12 cellular contexts compared by ENCODE assay signal in genomic region chr6:154932562-154933027, GRCh38.
A peak's percentile ranks its signal among the peaks of the same experiment; 100 is the strongest.
DNase-seq lines count a peak whose midpoint lies in the region; ATAC-seq and TF ChIP-seq lines count a peak whose summit lies in the region.
"Had no signal": no experiment of that assay in that cellular context is flagged by ENCODE, and none has a peak within 500 bp of the region (broad histone marks: within the 10 kb centered on the region; RNA-seq: fewer than 3 reads in every experiment).

No MANE protein-coding gene starts in this region.

- intact Hi-C loops in IMR-90 (cut with micrococcal nuclease) = no loop called here

- H3K18ac ChIP-seq in IMR-90 (ENCODE audit: low read depth, low read length) = peak overlapping the region; percentile 70; the same call in 1 of the 2 replicates

- 60% methylated on average over 1 of the region's 4 CpGs; no CpG with 5 or more reads in 1 of the 2 experiments for WGBS in IMR-90 (ENCODE audit: extremely low coverage in 2 of 2, insufficient read length in 1 of 2), 2 experiments

- H3K27ac ChIP-seq in IMR-90 (ENCODE audit: insufficient read depth, low read length) (no peak overlapping the region), brain microvascular endothelial cell (no peak overlapping the region)

- CTCF ChIA-PET in IMR-90 (lab: Yijun Ruan, JAX) = interaction anchor here (0.6 to 1.3 kb wide), 3 partner anchors 190 to 257 kb away, joined by 3 to 4 read pairs (median 3); no protein-coding TSS in a partner anchor

- no peaks in the 10 kb centered on the region for H4K20me1 ChIP-seq in IMR-90 (ENCODE audit: insufficient read depth, low read length)

- H2BK20ac ChIP-seq in IMR-90 (ENCODE audit: low read depth, low read length) = peak overlapping the region; percentile 72

- H3K9ac ChIP-seq in IMR-90 (ENCODE audit: low read depth, low read length) = no peak overlapping the region

- H3K23ac ChIP-seq in IMR-90 (ENCODE audit: low read depth, low read length) = 0 out of 2 replicates have a peak overlapping the region, but pooled peaks have one; percentile 39

- ATAC-seq in IMR-90 (ENCODE audit: low read depth) (peak; percentile 55), HG02938 (IDR thresholded peaks at IDR 0.05; ENCODE audit: unreplicated experiment) (no peak), HG03571 (IDR thresholded peaks at IDR 0.05; ENCODE audit: unreplicated experiment) (no peak)
- ATAC-seq: T-helper 17 cell had no signal

- no peak for TF ChIP-seq RAD21 in IMR-90 (IDR thresholded peaks at IDR 0.05; ENCODE audit: low read length)

- H4K5ac ChIP-seq in IMR-90 (ENCODE audit: low read depth, low read length) = no peak overlapping the region

- H3K4ac ChIP-seq in IMR-90 (ENCODE audit: low read depth, low read length) = peak overlapping the region; percentile 71; the same call in 1 of the 2 replicates

- no TSS peak for BruUV-seq in IMR-90 (replicated peaks; lab: Mats Ljungman, UMichigan)

- H2AK5ac ChIP-seq in IMR-90 (ENCODE audit: low read depth, low read length) = no peak overlapping the region

- peak overlapping the region; percentile 71; the same call in 1 of the 2 replicates for H4K91ac ChIP-seq in IMR-90 (ENCODE audit: insufficient read depth, low read depth, low read length)

- peak; percentile 49 for DNase-seq in AG20443 (ENCODE audit: low spot score)
- peak; percentile 78 for DNase-seq in IMR-90
- DNase-seq in brain microvascular endothelial cell = peak; percentile 43
- DNase-seq in kidney tubule cell (ENCODE audit: low spot score) = peak; percentile 70
- no peak for DNase-seq in stimulated activated naive CD4-positive, alpha-beta T cell (lab: John Stamatoyannopoulos, UW)
- no peak for DNase-seq in amygdala (lab: John Stamatoyannopoulos, UW)
- DNase-seq: activated T-cell treated with anti-CD3 and anti-CD28 coated beads for 4 hours, DMS79, NCI-H2029, T-helper 17 cell had no signal

- no peak overlapping the region for H2BK5ac ChIP-seq in IMR-90 (ENCODE audit: low read depth, low read length, poor library complexity, severe bottlenecking)

- TF ChIP-seq POLR2A in IMR-90 (IDR thresholded peaks at IDR 0.05; ENCODE audit: low read depth, low read length) = no peak

- H3K4me2 ChIP-seq in IMR-90 (ENCODE audit: low read depth, low read length) = peak overlapping the region; percentile 38

- H2AK9ac ChIP-seq in IMR-90 (replicated peaks; ENCODE audit: low read depth, low read length, poor library complexity) = no peak overlapping the region

- POLR2A ChIA-PET in IMR-90 (lab: Charles Lee; ENCODE audit: unreplicated experiment) = interaction anchor here (0.8 kb wide), 1 partner anchor 62 kb away, joined by 4 read pairs; the partner anchor contains the start of gene TIAM2

- peak overlapping the region; percentile 54; the same call in 1 of the 3 replicates for H2BK15ac ChIP-seq in IMR-90 (ENCODE audit: low read depth, low read length)

- peaks cover 0 to 9% of the 10 kb centered on the region in 2 experiments; a peak in 1 of 4 replicates for H3K79me1 ChIP-seq in IMR-90 (ENCODE audit: low read depth in 1 of 2, low read length in 2 of 2)

- H2BK120ac ChIP-seq in IMR-90 (ENCODE audit: low read depth, low read length) = peak overlapping the region; percentile 76

- H3K4me1 ChIP-seq in IMR-90 (ENCODE audit: control insufficient read depth, insufficient read depth, low read length) = peaks cover 23% of the 10 kb centered on the region

- peak overlapping the region in 1 of 2 experiments; percentile 24; a peak in 1 of 4 replicates for H4K8ac ChIP-seq in IMR-90 (ENCODE audit: low read depth in 2 of 2, low read length in 2 of 2)

- H2AFZ ChIP-seq in IMR-90 (replicated peaks; ENCODE audit: low read length, poor library complexity) = no peak overlapping the region

- peaks cover 7% of the 10 kb centered on the region for H3K9me1 ChIP-seq in IMR-90 (ENCODE audit: insufficient read depth, low read length)

- TF ChIP-seq CTCF in IMR-90 (conservative IDR thresholded peaks at IDR 0.05; ENCODE audit: low read depth, low read length) (no peak), brain microvascular endothelial cell (IDR thresholded peaks at IDR 0.05; ENCODE audit: low read depth, low read length, missing control alignments) (no peak)

- H3K14ac ChIP-seq in IMR-90 (replicated peaks; ENCODE audit: low read depth, low read length) = peak overlapping the region; percentile 75

- H3K4me3 ChIP-seq in IMR-90 (ENCODE audit: insufficient read depth, low read depth, low read length) = no peak overlapping the region
- no peak overlapping the region for H3K4me3 ChIP-seq in brain microvascular endothelial cell (ENCODE audit: low read depth, low read length)

- dilution Hi-C loops in IMR-90 (cut with HindIII; ENCODE audit: low sequenced_read_pairs, unreplicated experiment) = no loop called here

- peak overlapping the region; percentile 44; the same call in 1 of the 2 replicates for H3K56ac ChIP-seq in IMR-90 (ENCODE audit: extremely low read depth, insufficient read depth, low read length)

- in situ Hi-C loops in IMR-90 (cut with MboI; ENCODE audit: low sequenced_read_pairs) (loop anchor here (5.0 kb wide), 1 partner anchor 320 kb away; no protein-coding TSS in a partner anchor), brain microvascular endothelial cell (cut with HindIII; ENCODE audit: low pct_ligation_motif_present, low sequenced_read_pairs) (loop anchor here (25.0 kb wide), 1 partner anchor 330 kb away; the partner anchor contains the start of gene CLDN20)

- no peaks in the 10 kb centered on the region for H3K36me3 ChIP-seq in IMR-90 (ENCODE audit: control insufficient read depth, insufficient read depth, low read length)
- no peaks in the 10 kb centered on the region for H3K36me3 ChIP-seq in brain microvascular endothelial cell (replicated peaks)

- H3K27me3 ChIP-seq in IMR-90 (ENCODE audit: control insufficient read depth, insufficient read depth, low read length) (no peaks in the 10 kb centered on the region), brain microvascular endothelial cell (replicated peaks) (no peaks in the 10 kb centered on the region)

- H3K9me3 ChIP-seq in IMR-90 (ENCODE audit: control insufficient read depth, insufficient read depth, low read length) = no peaks in the 10 kb centered on the region

TF ChIP-seq in IMR-90, 13 proteins besides CTCF, POLR2A, EP300 and RAD21:
- TF ChIP-seq ELK1 (IDR thresholded peaks at IDR 0.05; ENCODE audit: borderline replicate concordance, low read depth, low read length) (no peak), FOS (IDR thresholded peaks at IDR 0.05; ENCODE audit: low read depth, low read length) (peak; percentile 55; the same call in 1 of the 2 replicates), MAFK (IDR thresholded peaks at IDR 0.05; ENCODE audit: low read depth, low read length) (peak; percentile 39; the same call in 1 of the 2 replicates), BHLHE40 (IDR thresholded peaks at IDR 0.05; ENCODE audit: low read depth, low read length) (no peak), MXI1 (IDR thresholded peaks at IDR 0.05; ENCODE audit: borderline replicate concordance, low read depth, low read length) (no peak)

Comparison
In these comparisons a context has a peak if more than half of its experiments do, and no peak if none do; other contexts are left out.
1. DNase-seq: peak in AG20443 (single experiment), IMR-90 (single experiment), brain microvascular endothelial cell (single experiment) and kidney tubule cell (single experiment); none in stimulated activated naive CD4-positive, alpha-beta T cell (0 of 6) and amygdala (0 of 56).